Comparison of ENCODE assay signal across 14 cellular contexts in the genomic region with DNA sequence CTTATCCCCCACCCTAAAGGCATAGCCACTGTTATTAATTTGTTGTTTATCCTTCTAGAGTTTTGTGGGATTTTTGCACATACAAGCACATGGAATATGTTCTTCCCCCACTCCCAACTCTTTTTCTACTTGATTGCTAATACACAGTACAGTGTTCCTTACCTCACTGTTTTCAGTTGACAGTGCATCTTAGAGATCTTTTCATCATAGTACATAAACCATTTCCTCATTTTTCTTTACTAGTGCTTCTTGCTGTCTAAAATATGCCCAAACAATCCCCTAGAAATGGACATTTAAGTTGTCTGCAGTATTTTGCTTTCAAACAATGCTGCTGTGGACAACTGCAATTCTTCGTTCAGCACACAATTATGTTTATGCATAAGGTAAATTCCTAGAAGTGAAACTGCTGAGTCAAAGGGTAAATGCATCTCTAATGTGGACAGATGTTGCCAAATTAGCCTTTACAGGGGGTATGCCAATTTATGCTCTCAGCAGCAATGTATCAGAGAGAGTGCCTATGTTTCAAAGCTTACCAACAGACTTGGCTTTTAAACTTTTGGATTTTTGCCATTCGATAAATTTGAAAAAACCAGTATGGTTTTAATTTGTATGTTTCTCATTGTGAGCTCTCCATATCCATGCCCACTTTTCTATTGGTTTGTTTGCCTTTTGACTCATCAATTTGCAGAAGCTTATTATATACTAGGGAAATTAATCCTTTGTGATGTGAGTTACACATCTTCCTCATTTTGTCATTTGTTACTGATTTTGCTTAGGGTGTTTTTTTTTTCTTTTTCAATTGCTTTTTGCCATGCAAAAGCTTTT.
DNase-seq lines count a peak whose midpoint lies in the region; ATAC-seq and TF ChIP-seq lines count a peak whose summit lies in the region.
"Had no signal": no experiment of that assay in that cellular context is flagged by ENCODE, and none has a peak within 500 bp of the region (broad histone marks: within the 10 kb centered on the region; RNA-seq: fewer than 3 reads in every experiment).

No MANE protein-coding gene starts in this region.

- POLR2A ChIA-PET in A673 (lab: Charles Lee; ENCODE audit: low non-redundant PET), result no interaction called here
- POLR2A ChIA-PET in GM10248 (lab: Yijun Ruan, JAX), result no interaction called here

- H3K9me3 ChIP-seq in A673 (ENCODE audit: low read depth, low read length, poor library complexity, severe bottlenecking), result no peaks in the 10 kb centered on the region
- H3K9me3 ChIP-seq: HAP-1 had no signal

- TF ChIP-seq CTCF in A673 (conservative IDR thresholded peaks at IDR 0.05; ENCODE audit: low read depth, low read length), result no peak
- TF ChIP-seq CTCF in astrocyte of the cerebellum (IDR thresholded peaks at IDR 0.05; ENCODE audit: low read depth, low read length, missing control alignments), result no peak
- TF ChIP-seq CTCF in GM10248 (IDR thresholded peaks at IDR 0.05; ENCODE audit: control extremely low read depth, extremely low read depth, low read depth, missing control alignments), result no peak

- H3K4me3 Mint-ChIP-seq in immature natural killer cell, result no peak overlapping the region

- H3K27me3 ChIP-seq in A673 (replicated peaks; ENCODE audit: insufficient read depth, low read depth, low read length, poor library complexity), result no peaks in the 10 kb centered on the region
- H3K27me3 ChIP-seq: BLaER1 had no signal

- no TSS peak for BruUV-seq in A673 (replicated peaks; lab: Mats Ljungman, UMichigan)

- peak overlapping the region in 1 of 6 donors; percentile 0 for H3K27ac Mint-ChIP-seq in immature natural killer cell

- peaks cover 0 to 4% (median 4%) of the 10 kb centered on the region in 3 donors for H3K36me3 Mint-ChIP-seq in immature natural killer cell

- in situ Hi-C loops in astrocyte of the cerebellum (cut with HindIII; ENCODE audit: low sequenced_read_pairs), result no loop called here

- intact Hi-C loops in A673 (cut with micrococcal nuclease; ENCODE audit: unreplicated experiment), result no loop called here

- peaks cover 28% of the 10 kb centered on the region for H3K4me1 ChIP-seq in A673 (ENCODE audit: insufficient read depth, low read length, poor library complexity, severe bottlenecking)
- H3K4me1 ChIP-seq: BLaER1 had no signal

- peaks cover 6 to 11% (median 10%) of the 10 kb centered on the region in 3 donors for H3K27me3 Mint-ChIP-seq in immature natural killer cell (ENCODE audit: low read depth in 3 of 3)

- H3K4me3 ChIP-seq in A673 (ENCODE audit: low read depth, low read length, poor library complexity, severe bottlenecking) (no peak overlapping the region), astrocyte of the cerebellum (ENCODE audit: low read depth, low read length) (no peak overlapping the region)
- H3K4me3 ChIP-seq: BLaER1, HAP-1, lung, PC-9 had no signal

- no peak overlapping the region for H3K27ac ChIP-seq in A673 (ENCODE audit: low read depth, low read length, poor library complexity, severe bottlenecking)
- H3K27ac ChIP-seq: BLaER1, PC-9 had no signal

- peaks cover 0 to 2% (median 0%) of the 10 kb centered on the region in 6 donors for H3K9me3 Mint-ChIP-seq in immature natural killer cell

- H3K36me3 ChIP-seq in A673 (ENCODE audit: insufficient read depth, low read length, poor library complexity, severe bottlenecking), result no peaks in the 10 kb centered on the region
- H3K36me3 ChIP-seq: BLaER1, HAP-1 had no signal

- peaks cover 20 to 25% of the 10 kb centered on the region in 2 donors for H3K4me1 Mint-ChIP-seq in immature natural killer cell

- ATAC-seq in GM18909 (IDR thresholded peaks at IDR 0.05; ENCODE audit: poor library complexity, unreplicated experiment) (peak; percentile 55), GM21423 (IDR thresholded peaks at IDR 0.05; ENCODE audit: unreplicated experiment) (no peak)

- DNase-seq in A673 (ENCODE audit: low spot score) (peak; percentile 57), NCI-H2081 treated with DMSO at 0.1 percent for 48 hours (lab: John Stamatoyannopoulos, UW) (peak; percentile 91), astrocyte of the cerebellum (ENCODE audit: low read depth) (peak; percentile 5), NCI-H2227 treated with DMSO at 0.1 percent for 48 hours (lab: John Stamatoyannopoulos, UW) (no peak), immature natural killer cell (no peak), GM10248 (ENCODE audit: extremely low spot score) (no peak)
- DNase-seq: activated CD4-positive, alpha-beta T cell treated with anti-CD3 and anti-CD28 coated beads for 4 hours; amniotic stem cell; PC-9 had no signal

- CTCF ChIA-PET in A673 (lab: Charles Lee), result no interaction called here
- CTCF ChIA-PET in GM10248 (lab: Yijun Ruan, JAX), result interaction anchor here (0.7 to 8.3 kb wide), 3 partner anchors 142 to 283 kb away, joined by 3 to 54 read pairs (median 5); no protein-coding TSS in a partner anchor

Comparison
In these comparisons a context has a peak if more than half of its experiments do, and no peak if none do; other contexts are left out.
1. DNase-seq: peak in A673 (single experiment), NCI-H2081 treated with DMSO at 0.1 percent for 48 hours (single experiment) and astrocyte of the cerebellum (single experiment); none in NCI-H2227 treated with DMSO at 0.1 percent for 48 hours (single experiment), immature natural killer cell (0 of 3) and GM10248 (single experiment).